In the genomic region with DNA sequence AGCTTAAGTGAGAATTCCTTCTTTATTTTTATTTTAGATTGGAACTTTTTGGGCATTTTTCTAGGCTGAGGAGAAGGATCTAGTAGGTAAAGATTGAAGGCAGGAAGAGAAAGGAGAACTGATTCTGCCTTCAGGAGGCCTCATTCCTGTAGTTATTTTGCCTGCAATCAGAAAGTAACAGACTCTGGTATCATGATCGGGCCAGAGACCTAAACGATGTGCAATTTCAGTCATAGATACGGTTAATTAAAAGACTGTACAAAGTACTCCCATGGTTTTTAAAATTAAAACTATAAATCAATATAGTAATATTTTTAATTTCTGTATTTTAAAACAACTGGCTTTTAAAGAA, we compare ENCODE assay signal across 11 cellular contexts. TPM values are rescaled to one million over a fixed set of nuclear protein-coding genes. Genes with fewer than 3 reads are reported as not detected.
A peak's percentile ranks its signal among the peaks of the same experiment; 100 is the strongest.
DNase-seq lines count a peak whose midpoint lies in the region; ATAC-seq lines count a peak whose summit lies in the region.
"Not testable (repeated sequence)": the region's sequence is repeated elsewhere in the genome, so short reads cannot be mapped to it uniquely, and the experiment has no call there.
"Had no signal": no experiment of that assay in that cellular context is flagged by ENCODE, and none has a peak within 500 bp of the region (broad histone marks: within the 10 kb centered on the region; RNA-seq: fewer than 3 reads in every experiment).

No MANE protein-coding gene starts in this region.

- H3K27me3 Mint-ChIP-seq in activated CD8-positive, alpha-beta T cell treated with anti-CD3 and anti-CD28 coated beads, Interleukin-2, amount 10 ng/mL, durations not matched to agents 7 days and 5 days (ENCODE audit: low read depth): not testable (repeated sequence)

- POLR2A ChIA-PET in activated CD8-positive, alpha-beta T cell treated with anti-CD3 and anti-CD28 coated beads, Interleukin-2, amount 10 ng/mL, durations not matched to agents 7 days and 5 days (lab: Charles Lee): not testable (repeated sequence)

- H3K4me1 Mint-ChIP-seq in activated CD8-positive, alpha-beta T cell treated with anti-CD3 and anti-CD28 coated beads, Interleukin-2, amount 10 ng/mL, durations not matched to agents 7 days and 5 days (ENCODE audit: low read depth); stimulated activated effector memory CD8-positive, alpha-beta T cell treated with anti-CD3 and anti-CD28 coated beads, Interleukin-12 subunit alpha, Interleukin-12 subunit beta, amount 100 ng/mL, for 72 hours: not testable (repeated sequence)

- not testable (repeated sequence) for H3K27ac Mint-ChIP-seq in activated CD8-positive, alpha-beta T cell treated with anti-CD3 and anti-CD28 coated beads, Interleukin-2, amount 10 ng/mL, durations not matched to agents 7 days and 5 days; stimulated activated effector memory CD8-positive, alpha-beta T cell treated with anti-CD3 and anti-CD28 coated beads, Interleukin-12 subunit alpha, Interleukin-12 subunit beta, amount 100 ng/mL, for 72 hours

- not testable (repeated sequence) for H3K9me3 Mint-ChIP-seq in activated CD8-positive, alpha-beta T cell treated with anti-CD3 and anti-CD28 coated beads, Interleukin-2, amount 10 ng/mL, durations not matched to agents 7 days and 5 days (ENCODE audit: insufficient read depth); stimulated activated effector memory CD8-positive, alpha-beta T cell treated with anti-CD3 and anti-CD28 coated beads, Interleukin-12 subunit alpha, Interleukin-12 subunit beta, amount 100 ng/mL, for 72 hours

- CTCF ChIA-PET in activated CD8-positive, alpha-beta T cell treated with anti-CD3 and anti-CD28 coated beads, Interleukin-2, amount 10 ng/mL, durations not matched to agents 7 days and 5 days (lab: Charles Lee): not testable (repeated sequence)

- H3K36me3 Mint-ChIP-seq in activated CD8-positive, alpha-beta T cell treated with anti-CD3 and anti-CD28 coated beads, Interleukin-2, amount 10 ng/mL, durations not matched to agents 7 days and 5 days (ENCODE audit: low read depth); stimulated activated effector memory CD8-positive, alpha-beta T cell treated with anti-CD3 and anti-CD28 coated beads, Interleukin-12 subunit alpha, Interleukin-12 subunit beta, amount 100 ng/mL, for 72 hours: not testable (repeated sequence)

- H3K4me3 Mint-ChIP-seq in activated CD8-positive, alpha-beta T cell treated with anti-CD3 and anti-CD28 coated beads, Interleukin-2, amount 10 ng/mL, durations not matched to agents 7 days and 5 days; stimulated activated effector memory CD8-positive, alpha-beta T cell treated with anti-CD3 and anti-CD28 coated beads, Interleukin-12 subunit alpha, Interleukin-12 subunit beta, amount 100 ng/mL, for 72 hours: not testable (repeated sequence)

- ATAC-seq in GM18511 (IDR thresholded peaks at IDR 0.05; ENCODE audit: unreplicated experiment) (peak; percentile 54), GM19455 (IDR thresholded peaks at IDR 0.05; ENCODE audit: unreplicated experiment) (peak; percentile 64), GM21528 (IDR thresholded peaks at IDR 0.05; ENCODE audit: low FRiP score, unreplicated experiment) (peak; percentile 51), HG02678 (IDR thresholded peaks at IDR 0.05; ENCODE audit: unreplicated experiment) (peak; percentile 30), HG03095 (IDR thresholded peaks at IDR 0.05; ENCODE audit: unreplicated experiment) (peak; percentile 50), HG03460 (IDR thresholded peaks at IDR 0.05; ENCODE audit: unreplicated experiment) (peak; percentile 30)
- peak; percentile 15 for ATAC-seq in activated CD8-positive, alpha-beta T cell treated with anti-CD3 and anti-CD28 coated beads, Interleukin-2, amount 10 ng/mL, durations not matched to agents 7 days and 5 days
- peak; percentile 56 for ATAC-seq in stimulated activated effector memory CD8-positive, alpha-beta T cell treated with anti-CD3 and anti-CD28 coated beads, Interleukin-12 subunit alpha, Interleukin-12 subunit beta, amount 100 ng/mL, for 72 hours

- not testable (repeated sequence) for DNase-seq in activated CD8-positive, alpha-beta T cell treated with anti-CD3 and anti-CD28 coated beads, Interleukin-2, amount 10 ng/mL, durations not matched to agents 7 days and 5 days; stimulated activated effector memory CD8-positive, alpha-beta T cell treated with anti-CD3 and anti-CD28 coated beads, Interleukin-12 subunit alpha, Interleukin-12 subunit beta, amount 100 ng/mL, for 72 hours (ENCODE audit: low spot score in 2 of 2)

RNA-seq across cellular contexts. Expression of a gene that starts 14.3 kb away (rescaled TPM):
- total RNA-seq in activated CD8-positive, alpha-beta T cell treated with anti-CD3 and anti-CD28 coated beads, Interleukin-2, amount 10 ng/mL, durations not matched to agents 7 days and 5 days: not detected
- total RNA-seq: endothelial cell of umbilical vein, left ventricle myocardium inferior, neural crest cell had no signal
